30 cellular contexts compared by ENCODE assay signal in genomic region chr1:183920651-183921050, GRCh38.
DNase-seq lines count a peak whose midpoint lies in the region; ATAC-seq, FAIRE-seq and TF ChIP-seq lines count a peak whose summit lies in the region.
"Had no signal": no experiment of that assay in that cellular context is flagged by ENCODE, and none has a peak within 500 bp of the region (broad histone marks: within the 10 kb centered on the region; RNA-seq: fewer than 3 reads in every experiment).

No MANE protein-coding gene starts in this region.

- no peak for TF ChIP-seq POLR2A in GM12891 (IDR thresholded peaks at IDR 0.05; ENCODE audit: low read depth, low read length)

- no peak for ATAC-seq in HG03571 (IDR thresholded peaks at IDR 0.05; ENCODE audit: unreplicated experiment)
- no peak for ATAC-seq in HG03280 (IDR thresholded peaks at IDR 0.05; ENCODE audit: unreplicated experiment)
- ATAC-seq: naive thymus-derived CD4-positive, alpha-beta T cell; stimulated activated naive B cell treated with anti-CD40 and anti-IgM and Interleukin-4, amounts not matched to agents 10 μg/mL and 1 μg/mL and 100 μg/mL, for 72 hours; upper lobe of right lung had no signal

- in situ Hi-C loops in SK-MEL-5 (cut with HindIII; ENCODE audit: low pct_unique_long_range_greater_than_20kb, low sequenced_read_pairs) = no loop called here

- FAIRE-seq in frontal cortex (lab: Jason Lieb, UNC) = peak; percentile 48
- FAIRE-seq in GM12891 (lab: Jason Lieb, UNC) = no peak
- FAIRE-seq: A204.1, D721Med, GM18507, kidney, RCC 7860 had no signal

- DNase-seq in Ammon's horn (ENCODE audit: low spot score) = peak; percentile 94
- DNase-seq in SK-MEL-5 (ENCODE audit: low read depth, low spot score) = peak; percentile 50
- peak in 1 of 2 donors; percentile 28 for DNase-seq in frontal cortex (ENCODE audit: low spot score in 2 of 2)
- peak; percentile 42 for DNase-seq in occipital lobe (lab: John Stamatoyannopoulos, UW)
- DNase-seq in NCI-H226 = no peak
- DNase-seq in GM12891 (ENCODE audit: insufficient read length, low spot score) = no peak
- DNase-seq: activated CD4-positive, alpha-beta memory T cell treated with anti-CD3 and anti-CD28 coated beads, Interleukin-2, amount 10 ng/mL, durations not matched to agents 7 days and 5 days; activated CD4-positive, alpha-beta T cell treated with anti-CD3 and anti-CD28 coated beads for 1 hour; activated CD8-positive, alpha-beta memory T cell treated with anti-CD3 and anti-CD28 coated beads, Interleukin-2, amount 50 U/mL, for 4 hours; activated naive CD4-positive, alpha-beta T cell treated with anti-CD3 and anti-CD28 coated beads for 36 hours; brain microvascular endothelial cell; CD4-positive, CD25-positive, alpha-beta regulatory T cell; glutamatergic neuron; GOT3; HFFc6; IMR-90; kidney; naive thymus-derived CD4-positive, alpha-beta T cell; NCI-H146; NCI-H345; NCI-H748 treated with DMSO at 0.1 percent for 48 hours; SHP77 treated with DMSO at 0.1 percent for 48 hours; stimulated activated naive B cell treated with anti-CD40 and anti-IgM and Interleukin-4, amounts not matched to agents 10 μg/mL and 1 μg/mL and 100 μg/mL, for 72 hours; upper lobe of right lung had no signal

TF ChIP-seq in GM12891, 5 proteins besides CTCF, POLR2A, EP300 and RAD21:
- TF ChIP-seq SPI1 (IDR thresholded peaks at IDR 0.05; ENCODE audit: low read depth, low read length) = no peak
- no peak for TF ChIP-seq TAF1 (IDR thresholded peaks at IDR 0.05; ENCODE audit: low read depth, low read length)
- TF ChIP-seq PAX5 (IDR thresholded peaks at IDR 0.05; ENCODE audit: insufficient read depth, low read length, severe bottlenecking) = no peak
- no peak for TF ChIP-seq POU2F2 (IDR thresholded peaks at IDR 0.05; ENCODE audit: low read depth, low read length)
- TF ChIP-seq POLR2AphosphoS5 (IDR thresholded peaks at IDR 0.05; ENCODE audit: low read depth, low read length) = no peak

Comparison
In these comparisons a context has a peak if more than half of its experiments do, and no peak if none do; other contexts are left out.
1. DNase-seq: peak in Ammon's horn (single experiment), SK-MEL-5 (single experiment) and occipital lobe (single experiment); none in NCI-H226 (single experiment) and GM12891 (single experiment).